ENCODE assay signal across 18 cellular contexts in genomic region chr4:71783972-71784371, GRCh38. TPM values are rescaled to one million over a fixed set of nuclear protein-coding genes. Genes with fewer than 3 reads are reported as not detected.
A peak's percentile ranks its signal among the peaks of the same experiment; 100 is the strongest.
DNase-seq lines count a peak whose midpoint lies in the region; ATAC-seq and TF ChIP-seq lines count a peak whose summit lies in the region.
"Had no signal": no experiment of that assay in that cellular context is flagged by ENCODE, and none has a peak within 500 bp of the region (broad histone marks: within the 10 kb centered on the region; RNA-seq: fewer than 3 reads in every experiment).

Gene GC, minus strand, starts transcription at chr4:71784079. Its CDS starts 61 bp downstream, at chr4:71784018.

- H3K18ac ChIP-seq in mesendoderm (ENCODE audit: low read length) = no peak within 1 kb of the TSS

- H3K23ac ChIP-seq in mesendoderm (ENCODE audit: low read length) = no peak within 1 kb of the TSS

- H3K27me3 Mint-ChIP-seq in HFFc6 (ENCODE audit: insufficient read depth) = no peaks in the 10 kb centered on the region; the same call in 1 of the 2 replicates
- no peaks in the 10 kb centered on the region for H3K27me3 Mint-ChIP-seq in endothelial cell (ENCODE audit: unreplicated experiment)
- H3K27me3 Mint-ChIP-seq in effector memory CD8-positive, alpha-beta T cell = peaks cover 0 to 6% of the 10 kb centered on the region in 2 donors

- H3K9ac ChIP-seq in mesendoderm (ENCODE audit: low read length) = no peak within 1 kb of the TSS
- H3K9ac ChIP-seq: BLaER1 treated with 17β-estradiol and CSF1 and Interleukin-3, amounts not matched to agents 10 nM and 100 nM had no signal

- no peak within 1 kb of the TSS for H3K4me3 ChIP-seq in mesendoderm (ENCODE audit: low read length)
- H3K4me3 ChIP-seq: BLaER1 treated with 17β-estradiol and CSF1 and Interleukin-3, amounts not matched to agents 10 nM and 100 nM; K562 had no signal

- no peak within 1 kb of the TSS for H3K4me2 ChIP-seq in mesendoderm (ENCODE audit: low read length)
- H3K4me2 ChIP-seq: BLaER1 treated with 17β-estradiol and CSF1 and Interleukin-3, amounts not matched to agents 10 nM and 100 nM had no signal

- H3K4me1 ChIP-seq in mesendoderm (ENCODE audit: control insufficient read depth, low read depth, low read length) = no peaks in the 10 kb centered on the region
- H3K4me1 ChIP-seq: BLaER1 treated with 17β-estradiol and CSF1 and Interleukin-3, amounts not matched to agents 10 nM and 100 nM had no signal

- H3K79me2 ChIP-seq in mesendoderm (ENCODE audit: control insufficient read depth, insufficient read depth, low read length) = no peaks in the 10 kb centered on the region

- H3K36me3 ChIP-seq in mesendoderm (ENCODE audit: control insufficient read depth, insufficient read depth, low read length) = no peaks in the 10 kb centered on the region
- H3K36me3 ChIP-seq: BLaER1 treated with 17β-estradiol and CSF1 and Interleukin-3, amounts not matched to agents 10 nM and 100 nM had no signal

- no peaks in the 10 kb centered on the region; the same call in 1 of the 2 replicates for H3K9me3 Mint-ChIP-seq in HFFc6
- H3K9me3 Mint-ChIP-seq in endothelial cell (ENCODE audit: unreplicated experiment) = no peaks in the 10 kb centered on the region
- no peaks in the 10 kb centered on the region for H3K9me3 Mint-ChIP-seq in effector memory CD8-positive, alpha-beta T cell

- TF ChIP-seq CTCF in 22Rv1 (IDR thresholded peaks at IDR 0.05) (peak; percentile 5; the same call in 1 of the 2 replicates), HFFc6 (IDR thresholded peaks at IDR 0.05) (0 out of 2 replicates have a peak, but pooled peaks have one; percentile 7), endothelial cell (IDR thresholded peaks at IDR 0.05; ENCODE audit: unreplicated experiment) (peak; percentile 18)

- no peak within 1 kb of the TSS for H3K27ac ChIP-seq in 22Rv1
- no peak within 1 kb of the TSS for H3K27ac ChIP-seq in mesendoderm (ENCODE audit: low read depth, low read length)
- H3K27ac ChIP-seq: BLaER1 treated with 17β-estradiol and CSF1 and Interleukin-3, amounts not matched to agents 10 nM and 100 nM had no signal

- H4K8ac ChIP-seq in mesendoderm (ENCODE audit: low read depth, low read length) = no peak within 1 kb of the TSS

- H3K4me1 Mint-ChIP-seq in HFFc6 (ENCODE audit: low read depth) = no peaks in the 10 kb centered on the region
- peaks cover 3% of the 10 kb centered on the region for H3K4me1 Mint-ChIP-seq in endothelial cell (ENCODE audit: unreplicated experiment)
- no peaks in the 10 kb centered on the region for H3K4me1 Mint-ChIP-seq in effector memory CD8-positive, alpha-beta T cell (ENCODE audit: low read depth in 2 of 2)

- no peak within 1 kb of the TSS for H3K56ac ChIP-seq in mesendoderm (ENCODE audit: low read length)

- no peak within 1 kb of the TSS for H3K4ac ChIP-seq in mesendoderm (ENCODE audit: low read depth, low read length)

- no peak within 1 kb of the TSS for H4K5ac ChIP-seq in mesendoderm (ENCODE audit: low read length)

- H2BK15ac ChIP-seq in mesendoderm (replicated peaks; ENCODE audit: low read depth) = peak within 1 kb of the TSS; percentile 57

- no peaks in the 10 kb centered on the region for H3K27me3 ChIP-seq in mesendoderm (ENCODE audit: insufficient read depth, low read length, poor library complexity)
- H3K27me3 ChIP-seq: BLaER1 treated with 17β-estradiol and CSF1 and Interleukin-3, amounts not matched to agents 10 nM and 100 nM had no signal

- H3K4me3 Mint-ChIP-seq in HFFc6 (no peak within 1 kb of the TSS), endothelial cell (ENCODE audit: unreplicated experiment) (no peak within 1 kb of the TSS)
- no peak within 1 kb of the TSS for H3K4me3 Mint-ChIP-seq in effector memory CD8-positive, alpha-beta T cell

- DNase-seq in HFFc6 (no peak), endothelial cell (ENCODE audit: low spot score) (no peak), mesendoderm (peak; percentile 18), NCI-H2196 treated with DMSO at 0.1 percent for 48 hours (lab: John Stamatoyannopoulos, UW; ENCODE audit: unreplicated experiment) (no peak)
- no peak for DNase-seq in effector memory CD8-positive, alpha-beta T cell
- DNase-seq: H7, NCI-H1417, NCI-H1930, NCI-H446, NCI-H69, SIG-M5 had no signal

- ATAC-seq in GM21825 (IDR thresholded peaks at IDR 0.05; ENCODE audit: unreplicated experiment) = no peak
- ATAC-seq in effector memory CD8-positive, alpha-beta T cell (replicated peaks) = no peak
- ATAC-seq in HG03520 (IDR thresholded peaks at IDR 0.05; ENCODE audit: unreplicated experiment) = no peak
- ATAC-seq: K562 had no signal

- H3K36me3 Mint-ChIP-seq in HFFc6 (ENCODE audit: low read depth) = no peaks in the 10 kb centered on the region
- H3K36me3 Mint-ChIP-seq in endothelial cell (ENCODE audit: low read depth, unreplicated experiment) = no peaks in the 10 kb centered on the region
- H3K36me3 Mint-ChIP-seq in effector memory CD8-positive, alpha-beta T cell (ENCODE audit: insufficient read depth) = no peaks in the 10 kb centered on the region

- H2AK5ac ChIP-seq in mesendoderm (ENCODE audit: low read length) = no peak within 1 kb of the TSS

- no peaks in the 10 kb centered on the region for H3K79me1 ChIP-seq in mesendoderm (ENCODE audit: low read length)

- H2BK120ac ChIP-seq in mesendoderm (ENCODE audit: low read depth, low read length) = no peak within 1 kb of the TSS

- H3K27ac Mint-ChIP-seq in HFFc6 = no peak within 1 kb of the TSS
- H3K27ac Mint-ChIP-seq in endothelial cell (ENCODE audit: unreplicated experiment) = no peak within 1 kb of the TSS
- H3K27ac Mint-ChIP-seq in effector memory CD8-positive, alpha-beta T cell = no peak within 1 kb of the TSS

- H2BK5ac ChIP-seq in mesendoderm (ENCODE audit: low read length) = no peak within 1 kb of the TSS

RNA-seq across cellular contexts. Expression of gene GC, which starts in this region (rescaled TPM):
- not detected for total RNA-seq in HFFc6 (2021; fragmentation: NEBNext Ultra II Directional; extraction: Animal tissue kit (Norgen Biotek cat#: 25700))
- 0.23 TPM for total RNA-seq in endothelial cell (ENCODE audit: unreplicated experiment)
- polyA plus RNA-seq in mesendoderm (2013, experiment 1 of 2) = 0.06 TPM
- polyA plus RNA-seq in mesendoderm (2013, experiment 2 of 2) = 0.10 TPM
- total RNA-seq: H7, OCI-LY7, RPMI7951 had no signal
- polyA plus RNA-seq: K562 had no signal
